33 cellular contexts compared by ENCODE assay signal in genomic region chrX:37487271-37487670, GRCh38.
DNase-seq lines count a peak whose midpoint lies in the region; ATAC-seq, FAIRE-seq and TF ChIP-seq lines count a peak whose summit lies in the region.
"Had no signal": no experiment of that assay in that cellular context is flagged by ENCODE, and none has a peak within 500 bp of the region (broad histone marks: within the 10 kb centered on the region; RNA-seq: fewer than 3 reads in every experiment).

No MANE protein-coding gene starts in this region.

- TF ChIP-seq POLR2A in HepG2 (IDR thresholded peaks at IDR 0.05; ENCODE audit: insufficient read depth in 1 of 2, low read depth in 2 of 2, low read length in 2 of 2): no peak
- TF ChIP-seq POLR2A in right lobe of liver (IDR thresholded peaks at IDR 0.05): no peak

- no peak overlapping the region for H3K27ac ChIP-seq in HepG2 (ENCODE audit: extremely low read length, insufficient read depth, low read length)
- H3K27ac ChIP-seq in right lobe of liver: no peak overlapping the region
- H3K27ac ChIP-seq: 22Rv1; A549; BLaER1; BLaER1 treated with 17β-estradiol and CSF1 and Interleukin-3, amounts not matched to agents 10 nM and 100 nM; C4-2B had no signal

- H3K9me3 Mint-ChIP-seq in activated T-helper 17 cell treated with anti-CD3 and anti-CD28 coated beads, Interleukin-2, amount 50 U/mL, for 72 hours: no peaks in the 10 kb centered on the region
- H3K9me3 Mint-ChIP-seq: CD4-positive, alpha-beta T cell; CD8-positive, alpha-beta T cell had no signal

- POLR2A ChIA-PET in HepG2 (lab: Yijun Ruan, JAX): no interaction called here

- WGBS in HepG2 (ENCODE audit: low lambda C conversion rate): 21% methylated on average over 4 of the region's 5 CpGs
- 83% methylated on average over 1 of the region's 5 CpGs for WGBS in right lobe of liver (ENCODE audit: insufficient coverage, low coverage, low lambda C conversion rate, missing lambda C conversion rate)

- no peak overlapping the region for H3K9ac ChIP-seq in HepG2 (ENCODE audit: insufficient read depth, low read depth, low read length)
- H3K9ac ChIP-seq: BLaER1; BLaER1 treated with 17β-estradiol and CSF1 and Interleukin-3, amounts not matched to agents 10 nM and 100 nM had no signal

- H3K4me3 Mint-ChIP-seq in activated T-helper 17 cell treated with anti-CD3 and anti-CD28 coated beads, Interleukin-2, amount 50 U/mL, for 72 hours: no peak overlapping the region
- H3K4me3 Mint-ChIP-seq: B cell; CD14-positive monocyte; CD4-positive, alpha-beta memory T cell; CD4-positive, alpha-beta T cell; CD4-positive, CD25-positive, alpha-beta regulatory T cell; CD8-positive, alpha-beta memory T cell; CD8-positive, alpha-beta T cell had no signal

- H4K20me1 ChIP-seq in HepG2 (ENCODE audit: insufficient read depth, low read length): no peaks in the 10 kb centered on the region
- H4K20me1 ChIP-seq: BLaER1; BLaER1 treated with 17β-estradiol and CSF1 and Interleukin-3, amounts not matched to agents 10 nM and 100 nM had no signal

- TF ChIP-seq CTCF in HepG2 (CRISPR knock-in tag; IDR thresholded peaks at IDR 0.05) (no peak), right lobe of liver (IDR thresholded peaks at IDR 0.05) (no peak), bronchial epithelial cell (IDR thresholded peaks at IDR 0.05; ENCODE audit: insufficient read depth, low read length, severe bottlenecking) (no peak)

- 0 out of 2 replicates have a peak overlapping the region, but pooled peaks have one; percentile 7 for H3K4me2 ChIP-seq in HepG2 (ENCODE audit: low read depth, low read length)
- H3K4me2 ChIP-seq: A549; BLaER1; BLaER1 treated with 17β-estradiol and CSF1 and Interleukin-3, amounts not matched to agents 10 nM and 100 nM had no signal

- DNase-seq in HepG2 (ENCODE audit: low spot score) (no peak), right lobe of liver (no peak), bronchial epithelial cell (ENCODE audit: low read depth) (no peak)
- DNase-seq: 8988T; ACHN; AML-193; BE2C; C1 segment of cervical spinal cord; Caco-2; Calu3; CD4-positive, alpha-beta memory T cell; CD4-positive, alpha-beta T cell; CD4-positive, CD25-positive, alpha-beta regulatory T cell; CD8-positive, alpha-beta memory T cell; CD8-positive, alpha-beta T cell; COR-L47; DMS 273 treated with DMSO at 0.1 percent for 48 hours; DMS153; DMS53; DMS79; DMS79 treated with DMSO at 0.1 percent for 48 hours; DND-41; EL had no signal

- H3K36me3 Mint-ChIP-seq in activated T-helper 17 cell treated with anti-CD3 and anti-CD28 coated beads, Interleukin-2, amount 50 U/mL, for 72 hours (ENCODE audit: low read depth): no peaks in the 10 kb centered on the region
- H3K36me3 Mint-ChIP-seq: CD14-positive monocyte; CD4-positive, alpha-beta memory T cell; CD4-positive, CD25-positive, alpha-beta regulatory T cell; CD8-positive, alpha-beta memory T cell; CD8-positive, alpha-beta T cell had no signal

- H3K27ac Mint-ChIP-seq in activated T-helper 17 cell treated with anti-CD3 and anti-CD28 coated beads, Interleukin-2, amount 50 U/mL, for 72 hours: no peak overlapping the region
- H3K27ac Mint-ChIP-seq: B cell; CD14-positive monocyte; CD4-positive, alpha-beta memory T cell; CD4-positive, alpha-beta T cell; CD4-positive, CD25-positive, alpha-beta regulatory T cell; CD8-positive, alpha-beta memory T cell; CD8-positive, alpha-beta T cell had no signal

- H3K4me1 Mint-ChIP-seq in activated T-helper 17 cell treated with anti-CD3 and anti-CD28 coated beads, Interleukin-2, amount 50 U/mL, for 72 hours: no peaks in the 10 kb centered on the region
- H3K4me1 Mint-ChIP-seq: B cell; CD14-positive monocyte; CD4-positive, alpha-beta memory T cell; CD4-positive, CD25-positive, alpha-beta regulatory T cell; CD8-positive, alpha-beta memory T cell had no signal

- TF ChIP-seq RAD21 in HepG2 (CRISPR knock-in tag; IDR thresholded peaks at IDR 0.05): no peak

- no peak for TF ChIP-seq EP300 in HepG2 (IDR thresholded peaks at IDR 0.05; ENCODE audit: low read depth in 2 of 2, low read length in 2 of 2)
- no peak for TF ChIP-seq EP300 in HepG2 (CRISPR knock-in tag; IDR thresholded peaks at IDR 0.05; ENCODE audit: borderline replicate concordance)

- peaks cover 3% of the 10 kb centered on the region for H3K27me3 Mint-ChIP-seq in activated T-helper 17 cell treated with anti-CD3 and anti-CD28 coated beads, Interleukin-2, amount 50 U/mL, for 72 hours
- H3K27me3 Mint-ChIP-seq: B cell; CD4-positive, alpha-beta memory T cell; CD4-positive, CD25-positive, alpha-beta regulatory T cell had no signal

- no peak for FAIRE-seq in HepG2 (lab: Jason Lieb, UNC)
- FAIRE-seq in bronchial epithelial cell (lab: Jason Lieb, UNC): peak; percentile 13
- FAIRE-seq: A204.1, A549, D721Med had no signal

- in situ Hi-C loops in HepG2 (cut with HindIII; ENCODE audit: extremely low pct_ligation_motif_present, low pct_unique_long_range_greater_than_20kb): no loop called here

- no peaks in the 10 kb centered on the region for H3K79me2 ChIP-seq in HepG2 (ENCODE audit: insufficient read depth, low read length)

- no TSS peak for BruUV-seq in HepG2 (replicated peaks; lab: Mats Ljungman, UMichigan)

- H3K4me3 ChIP-seq in HepG2 (replicated peaks in 1 of 3; ENCODE audit: insufficient read depth in 1 of 3, low read depth in 2 of 3, low read length in 3 of 3) (no peak overlapping the region), right lobe of liver (no peak overlapping the region), bronchial epithelial cell (ENCODE audit: low read depth, low read length) (no peak overlapping the region)
- H3K4me3 ChIP-seq: A549; BLaER1; BLaER1 treated with 17β-estradiol and CSF1 and Interleukin-3, amounts not matched to agents 10 nM and 100 nM had no signal

- H3K27me3 ChIP-seq in HepG2 (ENCODE audit: control insufficient read depth in 1 of 2, insufficient read depth in 2 of 2, low read length in 2 of 2): no peaks in the 10 kb centered on the region
- no peaks in the 10 kb centered on the region for H3K27me3 ChIP-seq in right lobe of liver
- H3K27me3 ChIP-seq in bronchial epithelial cell (ENCODE audit: control insufficient read depth, insufficient read depth, low read length): no peaks in the 10 kb centered on the region
- H3K27me3 ChIP-seq: BE2C; BLaER1; BLaER1 treated with 17β-estradiol and CSF1 and Interleukin-3, amounts not matched to agents 10 nM and 100 nM had no signal

- CTCF ChIA-PET in HepG2 (lab: Yijun Ruan, JAX; ENCODE audit: low intra/inter-chr PET ratio, low total read pairs): no interaction called here

- H3K36me3 ChIP-seq in HepG2 (replicated peaks in 1 of 2; ENCODE audit: control insufficient read depth in 1 of 2, insufficient read depth in 2 of 2, low read length in 2 of 2): no peaks in the 10 kb centered on the region
- H3K36me3 ChIP-seq in right lobe of liver: no peaks in the 10 kb centered on the region
- H3K36me3 ChIP-seq in bronchial epithelial cell (ENCODE audit: control insufficient read depth, insufficient read depth, low read length): no peaks in the 10 kb centered on the region
- H3K36me3 ChIP-seq: BE2C; BLaER1; BLaER1 treated with 17β-estradiol and CSF1 and Interleukin-3, amounts not matched to agents 10 nM and 100 nM had no signal

- peak; percentile 90 for ATAC-seq in HepG2
- ATAC-seq in right lobe of liver: no peak
- no peak for ATAC-seq in activated T-helper 17 cell treated with anti-CD3 and anti-CD28 coated beads, Interleukin-2, amount 50 U/mL, for 72 hours (replicated peaks)
- ATAC-seq: A549; CD8-positive, alpha-beta T cell had no signal

- intact Hi-C loops in HepG2 (cut with micrococcal nuclease; ENCODE audit: unreplicated experiment) (no loop called here), right lobe of liver (cut with DNase I) (no loop called here)

- 0 out of 2 replicates have a peak, but pooled peaks cover 8% of the 10 kb centered on the region for H3K4me1 ChIP-seq in HepG2 (ENCODE audit: insufficient read depth, low read length)
- H3K4me1 ChIP-seq in right lobe of liver: no peaks in the 10 kb centered on the region
- H3K4me1 ChIP-seq: A549; BE2C; BLaER1; BLaER1 treated with 17β-estradiol and CSF1 and Interleukin-3, amounts not matched to agents 10 nM and 100 nM; Caco-2 had no signal

- no peak overlapping the region for H2AFZ ChIP-seq in HepG2 (ENCODE audit: low read length)

- no peaks in the 10 kb centered on the region for H3K9me3 ChIP-seq in HepG2 (ENCODE audit: low read length)
- no peaks in the 10 kb centered on the region for H3K9me3 ChIP-seq in right lobe of liver
- H3K9me3 ChIP-seq: A549, BE2C, BLaER1, Caco-2 had no signal

TF ChIP-seq in HepG2, 621 proteins besides CTCF, POLR2A, EP300 and RAD21 (continues in another document):
- TF ChIP-seq ZNF891 (CRISPR knock-in tag; IDR thresholded peaks at IDR 0.05) (no peak), MIER2 (CRISPR knock-in tag; IDR thresholded peaks at IDR 0.05) (0 out of 2 replicates have a peak, but pooled peaks have one; percentile 28), ZNF644 (CRISPR knock-in tag; IDR thresholded peaks at IDR 0.05; ENCODE audit: low read depth) (0 out of 2 replicates have a peak, but pooled peaks have one; percentile 41), SATB2 (CRISPR knock-in tag; IDR thresholded peaks at IDR 0.05) (no peak), NBN (conservative IDR thresholded peaks at IDR 0.05) (no peak), REST (IDR thresholded peaks at IDR 0.05; ENCODE audit: borderline replicate concordance in 1 of 2, low read depth in 1 of 2, low read length in 2 of 2) (peak in 1 of 2 experiments; percentile 74; a peak in 3 of 4 replicates)
